Comparison of ENCODE assay signal across 28 cellular contexts in genomic region chr2:166269322-166269721, GRCh38.
"Had no signal": no experiment of that assay in that cellular context is flagged by ENCODE, and none has a peak within 500 bp of the region (broad histone marks: within the 10 kb centered on the region; RNA-seq: fewer than 3 reads in every experiment).

No MANE protein-coding gene starts in this region.

- H3K4me3 Mint-ChIP-seq: stimulated activated effector memory CD8-positive, alpha-beta T cell treated with anti-CD3 and anti-CD28 coated beads, Interleukin-12 subunit alpha, Interleukin-12 subunit beta, amount 100 ng/mL, for 72 hours; stimulated activated memory B cell treated with anti-CD40 and anti-IgM and Interleukin-4, amounts not matched to agents 10 μg/mL and 1 μg/mL and 100 μg/mL, for 72 hours; stimulated activated naive B cell treated with anti-CD40 and anti-IgM and Interleukin-4, amounts not matched to agents 10 μg/mL and 1 μg/mL and 100 μg/mL, for 72 hours; stimulated activated naive CD8-positive, alpha-beta T cell treated with anti-CD3 and anti-CD28 coated beads, Interleukin-15, amount 100 ng/mL, for 72 hours; stimulated activated naive CD8-positive, alpha-beta T cell treated with anti-CD3 and anti-CD28 coated beads, Interleukin-15, Interleukin-2, amounts not matched to agents 100 ng/mL and 50 ng/mL, for 24 hours; type B pancreatic cell had no signal

- H3K27ac Mint-ChIP-seq: stimulated activated effector memory CD8-positive, alpha-beta T cell treated with anti-CD3 and anti-CD28 coated beads, Interleukin-12 subunit alpha, Interleukin-12 subunit beta, amount 100 ng/mL, for 72 hours; stimulated activated memory B cell treated with anti-CD40 and anti-IgM and Interleukin-4, amounts not matched to agents 10 μg/mL and 1 μg/mL and 100 μg/mL, for 72 hours; stimulated activated naive B cell treated with anti-CD40 and anti-IgM and Interleukin-4, amounts not matched to agents 10 μg/mL and 1 μg/mL and 100 μg/mL, for 72 hours; stimulated activated naive CD8-positive, alpha-beta T cell treated with anti-CD3 and anti-CD28 coated beads, Interleukin-15, amount 100 ng/mL, for 72 hours; stimulated activated naive CD8-positive, alpha-beta T cell treated with anti-CD3 and anti-CD28 coated beads, Interleukin-15, Interleukin-2, amounts not matched to agents 100 ng/mL and 50 ng/mL, for 24 hours; type B pancreatic cell had no signal

- H3K27ac ChIP-seq: stomach, suprapubic skin, testis, thoracic aorta, thyroid gland, tibial artery, tibial nerve, transverse colon, upper lobe of left lung, upper lobe of right lung, uterus, vagina had no signal

- H3K36me3 Mint-ChIP-seq: stimulated activated effector memory CD8-positive, alpha-beta T cell treated with anti-CD3 and anti-CD28 coated beads, Interleukin-12 subunit alpha, Interleukin-12 subunit beta, amount 100 ng/mL, for 72 hours; stimulated activated memory B cell treated with anti-CD40 and anti-IgM and Interleukin-4, amounts not matched to agents 10 μg/mL and 1 μg/mL and 100 μg/mL, for 72 hours; stimulated activated naive B cell treated with anti-CD40 and anti-IgM and Interleukin-4, amounts not matched to agents 10 μg/mL and 1 μg/mL and 100 μg/mL, for 72 hours; type B pancreatic cell had no signal

- H3K27me3 ChIP-seq: stomach, suprapubic skin, testis, thyroid gland, tibial artery, tibial nerve, transverse colon, upper lobe of left lung, upper lobe of right lung, uterus, vagina had no signal

- H3K27me3 Mint-ChIP-seq: stimulated activated memory B cell treated with anti-CD40 and anti-IgM and Interleukin-4, amounts not matched to agents 10 μg/mL and 1 μg/mL and 100 μg/mL, for 72 hours; stimulated activated naive B cell treated with anti-CD40 and anti-IgM and Interleukin-4, amounts not matched to agents 10 μg/mL and 1 μg/mL and 100 μg/mL, for 72 hours; stimulated activated naive CD8-positive, alpha-beta T cell treated with anti-CD3 and anti-CD28 coated beads, Interleukin-15, amount 100 ng/mL, for 72 hours; stimulated activated naive CD8-positive, alpha-beta T cell treated with anti-CD3 and anti-CD28 coated beads, Interleukin-15, Interleukin-2, amounts not matched to agents 100 ng/mL and 50 ng/mL, for 24 hours; type B pancreatic cell had no signal

- H3K9me3 Mint-ChIP-seq: stimulated activated naive B cell treated with anti-CD40 and anti-IgM and Interleukin-4, amounts not matched to agents 10 μg/mL and 1 μg/mL and 100 μg/mL, for 72 hours; stimulated activated naive CD8-positive, alpha-beta T cell treated with anti-CD3 and anti-CD28 coated beads, Interleukin-15, amount 100 ng/mL, for 72 hours; type B pancreatic cell had no signal

- DNase-seq: stimulated activated CD4-positive, alpha-beta T cell treated with anti-CD3 and anti-CD28 coated beads, Interleukin-2, amount 100 ng/mL, for 48 hours; stimulated activated CD4-positive, alpha-beta T cell treated with anti-CD3 and anti-CD28 coated beads, Interleukin-4, amount 100 ng/mL, for 1 hour; stimulated activated CD4-positive, alpha-beta T cell treated with anti-CD3 and anti-CD28 coated beads, Interleukin-4, amount 100 ng/mL, for 24 hours; stimulated activated CD4-positive, alpha-beta T cell treated with anti-CD3 and anti-CD28 coated beads, Interleukin-4, amount 100 ng/mL, for 4 hours; stimulated activated CD8-positive, alpha-beta memory T cell treated with anti-CD3 and anti-CD28 coated beads, Interleukin-4, amount 100 ng/mL, for 48 hours; stimulated activated naive B cell treated with anti-CD40 and anti-IgM and Interleukin-4, amounts not matched to agents 10 μg/mL and 1 μg/mL and 100 μg/mL, for 72 hours; stimulated activated naive CD4-positive, alpha-beta T cell; stimulated activated naive CD4-positive, alpha-beta T cell treated with Interleukin-2 at 50 U/mL for 16 hours; stimulated activated naive CD8-positive, alpha-beta T cell treated with anti-CD3 and anti-CD28 coated beads, Interleukin-15, amount 100 ng/mL, for 72 hours; stimulated activated naive CD8-positive, alpha-beta T cell treated with anti-CD3 and anti-CD28 coated beads, Interleukin-15, Interleukin-2, amounts not matched to agents 100 U/mL and 50 U/mL, for 24 hours; stomach; substantia nigra; testis; thyroid gland; tibial artery; transverse colon; trophoblast cell; upper lobe of left lung; upper lobe of right lung; uterus had no signal

- H3K4me3 ChIP-seq: stomach, suprapubic skin, testis, thoracic aorta, thyroid gland, tibial artery, tibial nerve, transverse colon, upper lobe of left lung, upper lobe of right lung, uterus, vagina had no signal

- ATAC-seq: stimulated activated effector memory CD8-positive, alpha-beta T cell treated with anti-CD3 and anti-CD28 coated beads, Interleukin-12 subunit alpha, Interleukin-12 subunit beta, amount 100 ng/mL, for 72 hours; stimulated activated memory B cell treated with anti-CD40 and anti-IgM and Interleukin-4, amounts not matched to agents 10 μg/mL and 1 μg/mL and 100 μg/mL, for 72 hours; stimulated activated naive B cell treated with anti-CD40 and anti-IgM and Interleukin-4, amounts not matched to agents 10 μg/mL and 1 μg/mL and 100 μg/mL, for 72 hours; stimulated activated naive CD8-positive, alpha-beta T cell treated with anti-CD3 and anti-CD28 coated beads, Interleukin-15, amount 100 ng/mL, for 72 hours; stimulated activated naive CD8-positive, alpha-beta T cell treated with anti-CD3 and anti-CD28 coated beads, Interleukin-15, Interleukin-2, amounts not matched to agents 100 U/mL and 50 U/mL, for 24 hours; upper lobe of right lung had no signal

- H3K36me3 ChIP-seq: stomach, suprapubic skin, thoracic aorta, thyroid gland, tibial artery, transverse colon, upper lobe of left lung, upper lobe of right lung, uterus, vagina had no signal

- H3K4me1 ChIP-seq: stomach, suprapubic skin, testis, thyroid gland, tibial artery, tibial nerve, upper lobe of left lung, upper lobe of right lung, uterus, vagina had no signal

- H3K9me3 ChIP-seq: stomach, suprapubic skin, testis, thoracic aorta, thyroid gland, tibial artery, tibial nerve, transverse colon, upper lobe of left lung, upper lobe of right lung, uterus, vagina had no signal

- H3K4me1 Mint-ChIP-seq: stimulated activated effector memory CD8-positive, alpha-beta T cell treated with anti-CD3 and anti-CD28 coated beads, Interleukin-12 subunit alpha, Interleukin-12 subunit beta, amount 100 ng/mL, for 72 hours; stimulated activated memory B cell treated with anti-CD40 and anti-IgM and Interleukin-4, amounts not matched to agents 10 μg/mL and 1 μg/mL and 100 μg/mL, for 72 hours; stimulated activated naive B cell treated with anti-CD40 and anti-IgM and Interleukin-4, amounts not matched to agents 10 μg/mL and 1 μg/mL and 100 μg/mL, for 72 hours; stimulated activated naive CD8-positive, alpha-beta T cell treated with anti-CD3 and anti-CD28 coated beads, Interleukin-15, amount 100 ng/mL, for 72 hours had no signal
